ENCODE assay signal across 8 cellular contexts in genomic region chr12:71685312-71685906, GRCh38. TPM values are rescaled to one million over a fixed set of nuclear protein-coding genes. Genes with fewer than 3 reads are reported as not detected.
DNase-seq lines count a peak whose midpoint lies in the region; ATAC-seq and TF ChIP-seq lines count a peak whose summit lies in the region.

No MANE protein-coding gene starts in this region.

- H2AFZ ChIP-seq in neural cell (ENCODE audit: low read depth, low read length): peak overlapping the region; percentile 94

- H3K9me2 ChIP-seq in neural cell (ENCODE audit: insufficient read depth, low read length): no peaks in the 10 kb centered on the region

- H3K27ac Mint-ChIP-seq in CD8-positive, alpha-beta memory T cell: peak overlapping the region; percentile 34 to 96 (median 93)

- peaks cover 20 to 48% (median 37%) of the 10 kb centered on the region in 3 donors for H3K4me1 Mint-ChIP-seq in CD8-positive, alpha-beta memory T cell

- H3K4me3 Mint-ChIP-seq in CD8-positive, alpha-beta memory T cell: peak overlapping the region; percentile 90 to 96 (median 93)

- no peak for TF ChIP-seq RAD21 in neural cell (conservative IDR thresholded peaks at IDR 0.05)

- peak overlapping the region; percentile 83 for H3K9ac ChIP-seq in NT2/D1 (ENCODE audit: insufficient read length, low read depth)
- peak overlapping the region; percentile 19 for H3K9ac ChIP-seq in endocrine pancreas (ENCODE audit: control insufficient read depth, insufficient read depth, low read length)
- peak overlapping the region; percentile 83 for H3K9ac ChIP-seq in neural cell (ENCODE audit: low read length)

- H4K20me1 ChIP-seq in neural cell (ENCODE audit: insufficient read depth): no peaks in the 10 kb centered on the region

- no peaks in the 10 kb centered on the region for H3K9me3 ChIP-seq in CD8-positive, alpha-beta memory T cell (ENCODE audit: low read length)
- H3K9me3 ChIP-seq in NT2/D1 (ENCODE audit: insufficient read depth, low read length): no peaks in the 10 kb centered on the region
- H3K9me3 ChIP-seq in endocrine pancreas (ENCODE audit: control insufficient read depth, low read length): no peaks in the 10 kb centered on the region
- H3K9me3 ChIP-seq in neural cell (ENCODE audit: low read length): no peaks in the 10 kb centered on the region

- H3K36me3 ChIP-seq in CD8-positive, alpha-beta memory T cell (ENCODE audit: insufficient read depth, low read length): no peaks in the 10 kb centered on the region
- H3K36me3 ChIP-seq in NT2/D1 (ENCODE audit: insufficient read depth, insufficient read length, low read length): no peaks in the 10 kb centered on the region
- no peaks in the 10 kb centered on the region for H3K36me3 ChIP-seq in endocrine pancreas (ENCODE audit: control insufficient read depth, insufficient read depth, low read length)
- H3K36me3 ChIP-seq in neural cell (ENCODE audit: insufficient read depth, low read length): no peaks in the 10 kb centered on the region

- peak overlapping the region; percentile 77 for H3K27ac ChIP-seq in CD8-positive, alpha-beta memory T cell (ENCODE audit: low read depth, low read length)
- peak overlapping the region; percentile 89 for H3K27ac ChIP-seq in neural cell (ENCODE audit: low read length)

- POLR2A ChIA-PET in CD8-positive, alpha-beta memory T cell (lab: Charles Lee): interaction anchor here (0.6 to 5.0 kb wide), 9 partner anchors 8 to 154 kb away, joined by 3 to 74 read pairs (median 5); partner anchors contain the start of genes RAB21, TBC1D15, THAP2 and ZFC3H1

- peak overlapping the region; percentile 87 for H3K4me3 ChIP-seq in CD8-positive, alpha-beta memory T cell (ENCODE audit: low read length)
- H3K4me3 ChIP-seq in NT2/D1 (ENCODE audit: insufficient read length, low read depth) (peak overlapping the region; percentile 60), endocrine pancreas (ENCODE audit: control insufficient read depth, insufficient read depth, low read length) (peak overlapping the region; percentile 96), neural cell (ENCODE audit: low read length) (peak overlapping the region; percentile 90)

- peaks cover 9% of the 10 kb centered on the region for H3K79me2 ChIP-seq in neural cell (replicated peaks; ENCODE audit: insufficient read depth, low read length)

- CTCF ChIA-PET in CD8-positive, alpha-beta memory T cell (lab: Charles Lee): interaction anchor here (0.8 to 3.8 kb wide), 12 partner anchors 8 to 153 kb away, joined by 3 to 34 read pairs (median 4); partner anchors contain the start of genes THAP2 and ZFC3H1

- ATAC-seq in HG03108 (IDR thresholded peaks at IDR 0.05; ENCODE audit: unreplicated experiment): no peak
- ATAC-seq in GM21360 (IDR thresholded peaks at IDR 0.05; ENCODE audit: unreplicated experiment): no peak

- no peaks in the 10 kb centered on the region for H3F3A ChIP-seq in neural cell (ENCODE audit: insufficient read depth, low read length, poor library complexity, severe bottlenecking)

- no peak for TF ChIP-seq EP300 in neural cell (conservative IDR thresholded peaks at IDR 0.05; ENCODE audit: poor library complexity, severe bottlenecking)

- H3K4me2 ChIP-seq in neural cell (ENCODE audit: low read length): peak overlapping the region; percentile 71

- no peaks in the 10 kb centered on the region for H3K27me3 ChIP-seq in CD8-positive, alpha-beta memory T cell (ENCODE audit: insufficient read depth, low read length, poor library complexity, severe bottlenecking)
- no peaks in the 10 kb centered on the region for H3K27me3 ChIP-seq in NT2/D1 (ENCODE audit: insufficient read depth, insufficient read length)
- H3K27me3 ChIP-seq in endocrine pancreas (ENCODE audit: control insufficient read depth, insufficient read depth, low read length): no peaks in the 10 kb centered on the region
- H3K27me3 ChIP-seq in neural cell (ENCODE audit: insufficient read depth, low read depth, low read length): no peaks in the 10 kb centered on the region

- peaks cover 24% of the 10 kb centered on the region for H3K4me1 ChIP-seq in CD8-positive, alpha-beta memory T cell (ENCODE audit: insufficient read depth, low read length)
- H3K4me1 ChIP-seq in NT2/D1 (ENCODE audit: insufficient read depth, insufficient read length) (no peaks in the 10 kb centered on the region), endocrine pancreas (ENCODE audit: control insufficient read depth, insufficient read depth, low read length) (peaks cover 4% of the 10 kb centered on the region)

- H3K9me3 Mint-ChIP-seq in CD8-positive, alpha-beta memory T cell: no peaks in the 10 kb centered on the region

- peaks cover 0 to 7% (median 0%) of the 10 kb centered on the region in 3 donors for H3K36me3 Mint-ChIP-seq in CD8-positive, alpha-beta memory T cell

- H3K27me3 Mint-ChIP-seq in CD8-positive, alpha-beta memory T cell: peaks cover 0 to 2% of the 10 kb centered on the region in 2 donors

- no peak for DNase-seq in CD8-positive, alpha-beta memory T cell
- DNase-seq in NT2/D1 (ENCODE audit: low read depth, low spot score): no peak
- no peak for DNase-seq in NK-92 treated with Interleukin-12 subunit alpha and Interleukin-12 subunit beta, amount 100 ng/mL, for 24 hours (lab: John Stamatoyannopoulos, UW)
- DNase-seq in stimulated activated naive CD4-positive, alpha-beta T cell treated with Interleukin-2 at 50 U/mL for 16 hours (lab: John Stamatoyannopoulos, UW): no peak

- no peak for TF ChIP-seq CTCF in neural cell (IDR thresholded peaks at IDR 0.05; ENCODE audit: poor library complexity, severe bottlenecking)

TF ChIP-seq in neural cell, 6 proteins besides CTCF, POLR2A, EP300 and RAD21:
- TF ChIP-seq MXI1 (conservative IDR thresholded peaks at IDR 0.05; ENCODE audit: poor library complexity, severe bottlenecking): no peak
- TF ChIP-seq POLR2AphosphoS5 (IDR thresholded peaks at IDR 0.05): no peak
- TF ChIP-seq REST (IDR thresholded peaks at IDR 0.05; ENCODE audit: borderline replicate concordance): no peak
- no peak for TF ChIP-seq EZH2 (IDR thresholded peaks at IDR 0.05; ENCODE audit: borderline replicate concordance, insufficient read depth, low read length, poor library complexity, severe bottlenecking)
TF ChIP-seq in neural cell: peak in this region for 0.

RNA-seq across cellular contexts. Expression of gene TMEM19, which starts 0.5 kb away (rescaled TPM):
- total RNA-seq in CD8-positive, alpha-beta memory T cell: 10 to 100 TPM; 18.6 to 21.4 TPM
- 33.6 TPM for polyA plus RNA-seq in CD8-positive, alpha-beta memory T cell
- polyA plus RNA-seq in neural cell: 18.4 and 24.2 TPM in 2 replicates
- polyA minus RNA-seq in neural cell: 46.9 and 48.9 TPM in 2 replicates

RNA-seq across cellular contexts. Expression of gene THAP2, which starts 21.3 kb away (rescaled TPM):
- 1 to 10 TPM; 7.8 to 8.6 TPM for total RNA-seq in CD8-positive, alpha-beta memory T cell
- 5.2 TPM for polyA plus RNA-seq in CD8-positive, alpha-beta memory T cell
- 15.5 and 15.8 TPM in 2 replicates for polyA plus RNA-seq in neural cell
- polyA minus RNA-seq in neural cell: 34.3 and 35.8 TPM in 2 replicates

RNA-seq across cellular contexts. Expression of gene ZFC3H1, which starts 21.8 kb away (rescaled TPM):
- total RNA-seq in CD8-positive, alpha-beta memory T cell: 10 to 100 TPM; 37.5 to 42.6 TPM
- 27.9 TPM for polyA plus RNA-seq in CD8-positive, alpha-beta memory T cell
- polyA plus RNA-seq in neural cell: 45.5 and 70.2 TPM in 2 replicates
- polyA minus RNA-seq in neural cell: 61.8 and 77.2 TPM in 2 replicates

Comparison
In these comparisons a context has a peak if more than half of its experiments do, and no peak if none do; other contexts are left out.
1. H3K9ac ChIP-seq: peak in every context shown above with its lines; median percentile 83 in NT2/D1; 83 in neural cell; 19 in endocrine pancreas.